Comparison of ENCODE assay signal across 24 cellular contexts in genomic region chr4:58063761-58064160, GRCh38.
"Had no signal": no experiment of that assay in that cellular context is flagged by ENCODE, and none has a peak within 500 bp of the region (broad histone marks: within the 10 kb centered on the region; RNA-seq: fewer than 3 reads in every experiment).

No MANE protein-coding gene starts in this region.

- H3K36me3 ChIP-seq: left lung, lower lobe of right lung, ovary, suprapubic skin, thoracic aorta, tibial artery, upper lobe of right lung, uterus had no signal

- H3K9me3 ChIP-seq: left lung, lower lobe of right lung, mucosa of descending colon, ovary, suprapubic skin, thoracic aorta, tibial artery, upper lobe of right lung, uterus had no signal

- H3K4me3 ChIP-seq: left lung, lower lobe of right lung, mucosa of descending colon, ovary, skin epidermis, suprapubic skin, thoracic aorta, tibial artery, upper lobe of right lung, uterus had no signal

- DNase-seq: hypothalamus; immature natural killer cell; kidney; left colon; left lung; lower lobe of right lung; midbrain; mucosa of descending colon; naive thymus-derived CD4-positive, alpha-beta T cell; ovary; retina; right cardiac atrium; stimulated activated CD4-positive, alpha-beta T cell treated with anti-CD3 and anti-CD28 coated beads, Interleukin-12 subunit alpha, Interleukin-12 subunit beta, amount 100 ng/mL, for 4 hours; stimulated activated CD4-positive, alpha-beta T cell treated with anti-CD3 and anti-CD28 coated beads, Interleukin-15, amount 100 ng/mL, for 24 hours; stimulated activated CD4-positive, alpha-beta T cell treated with anti-CD3 and anti-CD28 coated beads, Interleukin-2, amount 100 ng/mL, for 24 hours; stimulated activated CD4-positive, alpha-beta T cell treated with anti-CD3 and anti-CD28 coated beads, Interleukin-4, amount 100 ng/mL, for 1 hour; stimulated activated naive B cell treated with anti-CD40 and anti-IgM and Interleukin-4, amounts not matched to agents 10 μg/mL and 1 μg/mL and 100 μg/mL, for 72 hours; tibial artery; trophoblast cell; upper lobe of right lung; uterus had no signal

- H3K27ac ChIP-seq: left lung, lower lobe of right lung, ovary, skin epidermis, suprapubic skin, thoracic aorta, tibial artery, upper lobe of right lung, uterus had no signal
